ENCODE assay signal across 17 cellular contexts in genomic region chr1:217009376-217009775, GRCh38.
DNase-seq lines count a peak whose midpoint lies in the region; ATAC-seq and TF ChIP-seq lines count a peak whose summit lies in the region.
"Had no signal": no experiment of that assay in that cellular context is flagged by ENCODE, and none has a peak within 500 bp of the region (broad histone marks: within the 10 kb centered on the region; RNA-seq: fewer than 3 reads in every experiment).

No MANE protein-coding gene starts in this region.

- no peak overlapping the region for H3K9ac ChIP-seq in mammary epithelial cell (ENCODE audit: insufficient read depth, low read length)

- DNase-seq in NCI-H1048 (lab: John Stamatoyannopoulos, UW) (peak; percentile 41), mammary epithelial cell (peak; percentile 4), left colon (no peak), iPS-NIHi7 (ENCODE audit: extremely low spot score) (no peak), Peyer's patch (no peak)
- no peak for DNase-seq in stimulated activated CD4-positive, alpha-beta T cell treated with anti-CD3 and anti-CD28 coated beads, Interleukin-12 subunit alpha, Interleukin-12 subunit beta, amount 100 ng/mL, for 4 hours
- DNase-seq: BE2C; CD8-positive, alpha-beta T cell; GF-D8; HCEC 1CT; NCI-H146; NCI-H2081 treated with DMSO at 0.1 percent for 48 hours; NCI-H226; NCI-H748 treated with DMSO at 0.1 percent for 48 hours; SHP77 had no signal

- H3K4me2 ChIP-seq in mammary epithelial cell (ENCODE audit: insufficient read depth, low read depth, low read length): no peak overlapping the region

- no peak for TF ChIP-seq POLR2A in Peyer's patch (IDR thresholded peaks at IDR 0.05)

- no peaks in the 10 kb centered on the region for H4K20me1 ChIP-seq in mammary epithelial cell (ENCODE audit: insufficient read depth, low read length)

- no peak overlapping the region for H2AFZ ChIP-seq in mammary epithelial cell (ENCODE audit: low read depth, low read length)

- H3K27ac ChIP-seq in mammary epithelial cell (ENCODE audit: insufficient read depth, low read depth, low read length): no peak overlapping the region
- H3K27ac ChIP-seq in temporal lobe (ENCODE audit: low read depth, low read length): peak overlapping the region; percentile 40
- H3K27ac ChIP-seq in Peyer's patch: no peak overlapping the region

- dilution Hi-C loops in mammary epithelial cell (cut with HindIII; ENCODE audit: low sequenced_read_pairs): no loop called here

- peak; percentile 98 for ATAC-seq in left colon
- ATAC-seq: CD8-positive, alpha-beta T cell; Panc1 had no signal

- no peaks in the 10 kb centered on the region for H3K9me3 ChIP-seq in mammary epithelial cell (replicated peaks; ENCODE audit: insufficient read depth, low read length)
- H3K9me3 ChIP-seq in Peyer's patch: no peaks in the 10 kb centered on the region
- H3K9me3 ChIP-seq: BE2C had no signal

- H3K4me3 ChIP-seq in mammary epithelial cell (replicated peaks in 1 of 3; ENCODE audit: insufficient read depth in 1 of 3, low read depth in 2 of 3, low read length in 3 of 3) (no peak overlapping the region), Peyer's patch (no peak overlapping the region)

- no peak for TF ChIP-seq CTCF in mammary epithelial cell (conservative IDR thresholded peaks at IDR 0.05 in 1 of 2, IDR thresholded peaks at IDR 0.05 in 1 of 2; ENCODE audit: extremely low read depth in 1 of 2, insufficient read depth in 1 of 2, low read depth in 1 of 2, low read length in 2 of 2)
- TF ChIP-seq CTCF in Peyer's patch (IDR thresholded peaks at IDR 0.05): no peak

- H3K4me1 ChIP-seq in mammary epithelial cell (ENCODE audit: insufficient read depth, low read length) (peaks cover 9% of the 10 kb centered on the region), Peyer's patch (no peaks in the 10 kb centered on the region)
- H3K4me1 ChIP-seq: BE2C had no signal

- intact Hi-C loops in mammary epithelial cell (cut with micrococcal nuclease) (no loop called here), left colon (cut with DNase I, micrococcal nuclease) (no loop called here)

- in situ Hi-C loops in mammary epithelial cell (cut with MboI; ENCODE audit: low sequenced_read_pairs in 2 of 2): no loop called here

- CTCF ChIA-PET in mammary epithelial cell (lab: Charles Lee; ENCODE audit: low non-redundant PET): no interaction called here

- H3K27me3 ChIP-seq in mammary epithelial cell (ENCODE audit: insufficient read depth, low read length): no peaks in the 10 kb centered on the region
- no peaks in the 10 kb centered on the region for H3K27me3 ChIP-seq in Peyer's patch

- WGBS in mammary epithelial cell (ENCODE audit: low coverage, missing lambda C conversion rate): 8% methylated on average over 1 of the region's 1 CpG

- H3K79me2 ChIP-seq in mammary epithelial cell (ENCODE audit: insufficient read depth, low read length): no peaks in the 10 kb centered on the region

- BruUV-seq in mammary epithelial cell (replicated peaks; lab: Mats Ljungman, UMichigan): no TSS peak

- H3K36me3 ChIP-seq in mammary epithelial cell (ENCODE audit: insufficient read depth, low read length) (no peaks in the 10 kb centered on the region), Peyer's patch (no peaks in the 10 kb centered on the region)
- H3K36me3 ChIP-seq: BE2C had no signal

Comparison
In these comparisons a context has a peak if more than half of its experiments do, and no peak if none do; other contexts are left out.
1. DNase-seq: peak in NCI-H1048 (single experiment) and mammary epithelial cell (single experiment); none in left colon (0 of 2), iPS-NIHi7 (single experiment), Peyer's patch (0 of 3) and stimulated activated CD4-positive, alpha-beta T cell treated with anti-CD3 and anti-CD28 coated beads, Interleukin-12 subunit alpha, Interleukin-12 subunit beta, amount 100 ng/mL, for 4 hours (single experiment).